In the genomic region with DNA sequence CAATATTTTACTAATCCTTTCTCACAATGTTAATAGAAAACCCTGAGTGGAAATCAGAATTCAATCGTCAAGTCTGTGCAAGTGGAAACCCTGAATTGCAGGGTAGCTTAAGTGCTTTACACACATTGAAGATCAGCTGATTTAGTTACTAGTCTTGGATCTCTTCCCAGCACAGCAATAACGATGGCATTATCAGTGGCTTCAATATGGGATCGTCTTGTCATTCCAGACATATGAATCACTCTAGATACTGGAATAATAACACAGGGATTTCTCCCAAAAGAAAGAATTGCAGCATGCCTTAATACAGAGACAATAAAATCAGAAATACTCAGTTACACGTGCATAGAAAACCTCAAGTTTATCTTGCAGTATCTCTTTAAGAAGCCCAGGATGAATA, we compare ENCODE assay signal across 12 cellular contexts. TPM values are rescaled to one million over a fixed set of nuclear protein-coding genes. Genes with fewer than 3 reads are reported as not detected.
DNase-seq lines count a peak whose midpoint lies in the region; ATAC-seq, FAIRE-seq and TF ChIP-seq lines count a peak whose summit lies in the region.
"Had no signal": no experiment of that assay in that cellular context is flagged by ENCODE, and none has a peak within 500 bp of the region (broad histone marks: within the 10 kb centered on the region; RNA-seq: fewer than 3 reads in every experiment).

No MANE protein-coding gene starts in this region.

- H3K4me3 Mint-ChIP-seq in mesothelial cell of epicardium = no peak overlapping the region
- H3K4me3 Mint-ChIP-seq: activated CD8-positive, alpha-beta T cell treated with anti-CD3 and anti-CD28 coated beads, Interleukin-2, amount 10 ng/mL, durations not matched to agents 7 days and 5 days; endodermal cell; neural progenitor cell; stimulated activated memory B cell treated with anti-CD40 and anti-IgM and Interleukin-4, amounts not matched to agents 10 μg/mL and 1 μg/mL and 100 μg/mL, for 72 hours had no signal

- no TSS peak for BruUV-seq in K562 (replicated peaks; lab: Mats Ljungman, UMichigan)

- no peak overlapping the region for H3K4me2 ChIP-seq in K562 (ENCODE audit: insufficient read depth, low read length)
- H3K4me2 ChIP-seq: neural progenitor cell had no signal

- no peak overlapping the region for H2AFZ ChIP-seq in K562 (ENCODE audit: low read depth, low read length)
- H2AFZ ChIP-seq: neural progenitor cell had no signal

- ATAC-seq in K562 (no peak), HG03521 (IDR thresholded peaks at IDR 0.05; ENCODE audit: unreplicated experiment) (no peak)
- ATAC-seq: activated CD8-positive, alpha-beta T cell treated with anti-CD3 and anti-CD28 coated beads, Interleukin-2, amount 10 ng/mL, durations not matched to agents 7 days and 5 days; stimulated activated memory B cell treated with anti-CD40 and anti-IgM and Interleukin-4, amounts not matched to agents 10 μg/mL and 1 μg/mL and 100 μg/mL, for 72 hours had no signal

- no peak overlapping the region for H3K27ac ChIP-seq in K562 (ENCODE audit: extremely low read depth, low read depth, low read length)
- H3K27ac ChIP-seq in spleen = no peak overlapping the region
- H3K27ac ChIP-seq: neural progenitor cell had no signal

- H3K4me1 Mint-ChIP-seq in mesothelial cell of epicardium = peaks cover 39% of the 10 kb centered on the region
- H3K4me1 Mint-ChIP-seq: stimulated activated memory B cell treated with anti-CD40 and anti-IgM and Interleukin-4, amounts not matched to agents 10 μg/mL and 1 μg/mL and 100 μg/mL, for 72 hours had no signal

- H3K36me3 ChIP-seq in K562 (ENCODE audit: control insufficient read depth, insufficient read depth, low read length) = no peaks in the 10 kb centered on the region
- no peaks in the 10 kb centered on the region for H3K36me3 ChIP-seq in spleen
- H3K36me3 ChIP-seq: neural progenitor cell had no signal

- in situ Hi-C loops in K562 (cut with MboI) = loop anchor here (10.0 kb wide), 1 partner anchor 123 kb away; no protein-coding TSS in a partner anchor

- no peaks in the 10 kb centered on the region for H3K36me3 Mint-ChIP-seq in mesothelial cell of epicardium
- H3K36me3 Mint-ChIP-seq: neural progenitor cell; stimulated activated memory B cell treated with anti-CD40 and anti-IgM and Interleukin-4, amounts not matched to agents 10 μg/mL and 1 μg/mL and 100 μg/mL, for 72 hours had no signal

- H3K4me1 ChIP-seq in K562 (replicated peaks in 1 of 2; ENCODE audit: control insufficient read depth in 2 of 2, insufficient read depth in 2 of 2, low read length in 2 of 2) (no peaks in the 10 kb centered on the region), spleen (no peaks in the 10 kb centered on the region)
- H3K4me1 ChIP-seq: neural progenitor cell had no signal

- no peak for TF ChIP-seq CTCF in K562 (IDR thresholded peaks at IDR 0.05 in 2 of 3, conservative IDR thresholded peaks at IDR 0.05 in 1 of 3; ENCODE audit: insufficient read depth in 2 of 3, low read depth in 1 of 3, low read length in 3 of 3)
- TF ChIP-seq CTCF in mesothelial cell of epicardium (IDR thresholded peaks at IDR 0.05; ENCODE audit: unreplicated experiment) = no peak
- TF ChIP-seq CTCF in spleen (IDR thresholded peaks at IDR 0.05 in 8 of 11, conservative IDR thresholded peaks at IDR 0.05 in 3 of 11) = no peak

- CTCF ChIA-PET in K562 (lab: Yijun Ruan, JAX; ENCODE audit: low intra/inter-chr PET ratio) = no interaction called here

- H3K9me3 Mint-ChIP-seq in mesothelial cell of epicardium = peaks cover 3% of the 10 kb centered on the region
- H3K9me3 Mint-ChIP-seq: endodermal cell, neural progenitor cell had no signal

- H3K79me2 ChIP-seq in K562 (ENCODE audit: control insufficient read depth, insufficient read depth, low read length) = no peaks in the 10 kb centered on the region

- TF ChIP-seq POLR2A in K562 (conservative IDR thresholded peaks at IDR 0.05) (no peak), spleen (IDR thresholded peaks at IDR 0.05) (no peak)

- no peak for FAIRE-seq in K562 (lab: Jason Lieb, UNC)

- H3K9me1 ChIP-seq in K562 (ENCODE audit: control insufficient read depth, insufficient read depth, low read length) = no peaks in the 10 kb centered on the region

- intact Hi-C loops in K562 (cut with micrococcal nuclease) (no loop called here), posterior vena cava (cut with DNase I) (no loop called here), spleen (cut with DNase I; ENCODE audit: low total_unique reads) (no loop called here)

- no peaks in the 10 kb centered on the region for H3K9me3 ChIP-seq in K562 (replicated peaks; ENCODE audit: control insufficient read depth, insufficient read depth, low read depth, low read length)
- peaks cover 0 to 15% (median 11%) of the 10 kb centered on the region in 8 donors for H3K9me3 ChIP-seq in spleen

- H3K27me3 ChIP-seq in K562 (ENCODE audit: control insufficient read depth in 2 of 2, insufficient read depth in 2 of 2, low read length in 2 of 2) (no peaks in the 10 kb centered on the region; a peak in 1 of 5 replicates), spleen (replicated peaks in 1 of 7) (peaks cover 0 to 10% (median 0%) of the 10 kb centered on the region in 7 donors)
- H3K27me3 ChIP-seq: neural progenitor cell had no signal

- H4K20me1 ChIP-seq in K562 (replicated peaks; ENCODE audit: control insufficient read depth, insufficient read depth, low read length) = no peaks in the 10 kb centered on the region

- TF ChIP-seq RAD21 in K562 (CRISPR knock-in tag; conservative IDR thresholded peaks at IDR 0.05 in 1 of 2, IDR thresholded peaks at IDR 0.05 in 1 of 2) = no peak

- 0% methylated on average over 4 of the region's 4 CpGs for WGBS in K562 (ENCODE audit: insufficient coverage, low coverage, missing lambda C conversion rate)
- 63 to 71% (median 65%) methylated on average over 4 of the region's 4 CpGs for WGBS in spleen, 5 donors

- no peak overlapping the region for H3K4me3 ChIP-seq in K562
- H3K4me3 ChIP-seq in spleen = no peak overlapping the region
- H3K4me3 ChIP-seq: neural progenitor cell had no signal

- no peaks in the 10 kb centered on the region for H3K27me3 Mint-ChIP-seq in mesothelial cell of epicardium (ENCODE audit: low read depth)

- DNase-seq in COLO829 (ENCODE audit: low spot score) (peak; percentile 94), NCI-H1105 (lab: John Stamatoyannopoulos, UW) (peak; percentile 24), K562 (ENCODE audit: extremely low read depth in 1 of 4, low spot score in 3 of 4) (no peak), mesothelial cell of epicardium (ENCODE audit: low spot score in 2 of 2, unreplicated experiment in 2 of 2) (no peak), NCI-H146 treated with DMSO at 0.1 percent for 48 hours (lab: John Stamatoyannopoulos, UW; ENCODE audit: unreplicated experiment) (no peak), posterior vena cava (ENCODE audit: low spot score) (no peak), spleen (no peak)
- DNase-seq: activated CD8-positive, alpha-beta T cell treated with anti-CD3 and anti-CD28 coated beads, Interleukin-2, amount 10 ng/mL, durations not matched to agents 7 days and 5 days; endodermal cell had no signal

- no peak overlapping the region for H3K9ac ChIP-seq in K562 (ENCODE audit: insufficient read depth in 1 of 2, low read depth in 2 of 2, low read length in 2 of 2)
- H3K9ac ChIP-seq: neural progenitor cell had no signal

- peak overlapping the region; percentile 14 for H3K27ac Mint-ChIP-seq in mesothelial cell of epicardium
- H3K27ac Mint-ChIP-seq: activated CD8-positive, alpha-beta T cell treated with anti-CD3 and anti-CD28 coated beads, Interleukin-2, amount 10 ng/mL, durations not matched to agents 7 days and 5 days; endodermal cell; neural progenitor cell; stimulated activated memory B cell treated with anti-CD40 and anti-IgM and Interleukin-4, amounts not matched to agents 10 μg/mL and 1 μg/mL and 100 μg/mL, for 72 hours had no signal

- no peak for TF ChIP-seq EP300 in K562 (IDR thresholded peaks at IDR 0.05; ENCODE audit: low read length)

- POLR2A ChIA-PET in K562 (lab: Yijun Ruan, JAX) = no interaction called here

TF ChIP-seq in K562, 482 proteins besides CTCF, POLR2A, EP300 and RAD21:
- TF ChIP-seq FOSL1 (tag; conservative IDR thresholded peaks at IDR 0.05) (peak; percentile 56), CTCFL (IDR thresholded peaks at IDR 0.05; ENCODE audit: borderline replicate concordance, insufficient read depth, low read depth, low read length, poor library complexity, severe bottlenecking) (no peak)

RNA-seq across cellular contexts. Expression of gene METTL21C, which starts 12.6 kb away (rescaled TPM):
- not detected in 2 replicates for total RNA-seq in K562 (2011; cell fraction: chromatin; rRNA removed; ENCODE audit: low replicate concordance)
- total RNA-seq in K562 (2011; cell fraction: nucleolus; rRNA removed) = not detected in 2 replicates
- not detected in 2 replicates for total RNA-seq in K562 (2011; cell fraction: nucleoplasm; rRNA removed)
- total RNA-seq in K562 (2014; rRNA removed) (not detected in 2 replicates), K562 (2014; rRNA removed; fragmentation: Illumina TruSeq; extraction: Trizol) (not detected in 2 replicates), K562 (2015; rRNA removed; fragmentation: Illumina TruSeq; extraction: Trizol) (not detected in 2 replicates), K562 (2021) (not detected in 2 replicates), mesothelial cell of epicardium (not detected in 3 replicates), posterior vena cava (not detected), spleen (not detected)
- polyA plus RNA-seq in K562 (2011; rRNA removed) (not detected in 2 replicates), K562 (2014; fragmentation: Illumina TruSeq; extraction: Trizol) (not detected in 2 replicates), K562 (2014; fragmentation: Nextera tagmentation; extraction: Ambion mirVana) (not detected), K562 (2014; rRNA removed) (not detected in 2 replicates), spleen (not detected)
- polyA plus RNA-seq in K562 (2011; cell fraction: cytosol; rRNA removed) = not detected in 2 replicates
- polyA plus RNA-seq in K562 (2011; cell fraction: nucleus; rRNA removed) = not detected in 2 replicates
- polyA plus RNA-seq in K562 (2012) = not detected in 2 replicates
- not detected in 2 replicates for polyA minus RNA-seq in K562 (2011; rRNA and poly(A)+ RNA removed)
- not detected in 2 replicates for polyA minus RNA-seq in K562 (2011; cell fraction: cytosol; rRNA and poly(A)+ RNA removed)
- not detected in 2 replicates for polyA minus RNA-seq in K562 (2011; cell fraction: nucleus; rRNA and poly(A)+ RNA removed)
- total RNA-seq: activated CD8-positive, alpha-beta T cell treated with anti-CD3 and anti-CD28 coated beads, Interleukin-2, amount 10 ng/mL, durations not matched to agents 7 days and 5 days; endodermal cell had no signal

Comparison
In these comparisons a context has a peak if more than half of its experiments do, and no peak if none do; other contexts are left out.
1. DNase-seq: peak in COLO829 (single experiment) and NCI-H1105 (single experiment); none in K562 (0 of 4), mesothelial cell of epicardium (0 of 2), NCI-H146 treated with DMSO at 0.1 percent for 48 hours (single experiment), posterior vena cava (single experiment) and spleen (single experiment).